In genomic region chr1:45974541-45975269, GRCh38 we compare ENCODE assay signal across 14 cellular contexts.
DNase-seq lines count a peak whose midpoint lies in the region; ATAC-seq, FAIRE-seq and TF ChIP-seq lines count a peak whose summit lies in the region.
"Had no signal": no experiment of that assay in that cellular context is flagged by ENCODE, and none has a peak within 500 bp of the region (broad histone marks: within the 10 kb centered on the region; RNA-seq: fewer than 3 reads in every experiment).

No MANE protein-coding gene starts in this region.

- DNase-seq in DMS79 treated with DMSO at 0.1 percent for 48 hours (lab: John Stamatoyannopoulos, UW) (peak; percentile 66), HPDE6-E6E7 (ENCODE audit: extremely low spot score) (peak; percentile 12), RWPE1 (ENCODE audit: low spot score) (peak; percentile 22), keratinocyte (ENCODE audit: low read depth, low spot score) (peak; percentile 28), NCI-H187 treated with DMSO at 0.1 percent for 48 hours (lab: John Stamatoyannopoulos, UW) (no peak), SIG-M5 (lab: John Stamatoyannopoulos, UW) (no peak), SIG-M5 treated with dmso at 0.1 percent for 504 hours (lab: John Stamatoyannopoulos, UW; ENCODE audit: unreplicated experiment) (no peak)
- DNase-seq: CD4-positive, alpha-beta T cell; heart left ventricle; KBM-7; posterior cingulate gyrus had no signal

- peak overlapping the region; percentile 27 for H3K4me2 ChIP-seq in keratinocyte (ENCODE audit: control insufficient read depth, extremely low read depth, insufficient read depth, low read depth, low read length)

- no peaks in the 10 kb centered on the region for H4K20me1 ChIP-seq in keratinocyte (ENCODE audit: control insufficient read depth, extremely low read depth, insufficient read depth, low read length)

- CTCF ChIA-PET in RWPE1 (lab: Yijun Ruan, JAX): interaction anchor here (0.6 kb wide), 1 partner anchor 56 kb away, joined by 3 read pairs; no protein-coding TSS in a partner anchor

- no peak for TF ChIP-seq CTCF in RWPE1 (conservative IDR thresholded peaks at IDR 0.05; ENCODE audit: low read depth)
- TF ChIP-seq CTCF in keratinocyte (optimal IDR thresholded peaks at IDR 0.05 in 1 of 3, IDR thresholded peaks at IDR 0.05 in 1 of 3, conservative IDR thresholded peaks at IDR 0.05 in 1 of 3; ENCODE audit: extremely low read depth in 1 of 3, insufficient read depth in 2 of 3, low read length in 3 of 3): peak in 1 of 3 experiments; percentile 5

- FAIRE-seq in keratinocyte (lab: Jason Lieb, UNC): peak; percentile 93

- POLR2A ChIA-PET in RWPE1 (lab: Yijun Ruan, JAX; ENCODE audit: low non-redundant PET): no interaction called here

- no peak overlapping the region for H3K9ac ChIP-seq in keratinocyte (ENCODE audit: control insufficient read depth, extremely low read depth, insufficient read depth, low read length)

- peaks cover 3 to 7% of the 10 kb centered on the region in 2 experiments for H3K36me3 ChIP-seq in keratinocyte (ENCODE audit: control insufficient read depth in 2 of 2, extremely low read depth in 1 of 2, insufficient read depth in 2 of 2, low read length in 2 of 2)
- H3K36me3 ChIP-seq: HAP-1 had no signal

- H3K27me3 ChIP-seq in keratinocyte (ENCODE audit: control insufficient read depth, extremely low read depth, insufficient read depth, low read length): no peaks in the 10 kb centered on the region
- H3K27me3 ChIP-seq: heart left ventricle had no signal

- H3K9me3 ChIP-seq in keratinocyte (ENCODE audit: control insufficient read depth, low read depth, low read length): no peaks in the 10 kb centered on the region
- H3K9me3 ChIP-seq: HAP-1, heart left ventricle had no signal

- no peak for ATAC-seq in HG02884 (IDR thresholded peaks at IDR 0.05; ENCODE audit: unreplicated experiment)
- ATAC-seq: heart left ventricle; stimulated activated memory B cell treated with anti-CD40 and anti-IgM and Interleukin-4, amounts not matched to agents 10 μg/mL and 1 μg/mL and 100 μg/mL, for 72 hours had no signal

- H3K27ac ChIP-seq in RWPE1: no peak overlapping the region
- peak overlapping the region; percentile 22 for H3K27ac ChIP-seq in keratinocyte (ENCODE audit: control insufficient read depth, insufficient read depth, low read length)
- H3K27ac ChIP-seq: heart left ventricle had no signal

- peaks cover 10% of the 10 kb centered on the region for H3K4me1 ChIP-seq in keratinocyte (ENCODE audit: control insufficient read depth, extremely low read depth, insufficient read depth, low read length)

- no peak overlapping the region for H2AFZ ChIP-seq in keratinocyte (ENCODE audit: control insufficient read depth, low read length)

- H3K4me3 ChIP-seq in keratinocyte (ENCODE audit: control insufficient read depth in 2 of 3, extremely low read depth in 1 of 3, insufficient read depth in 2 of 3, low read depth in 1 of 3, low read length in 3 of 3): no peak overlapping the region
- H3K4me3 ChIP-seq: HAP-1, heart left ventricle had no signal

- H3K79me2 ChIP-seq in keratinocyte (ENCODE audit: control insufficient read depth, insufficient read depth, low read length): no peaks in the 10 kb centered on the region

- no peaks in the 10 kb centered on the region for H3K9me1 ChIP-seq in keratinocyte (ENCODE audit: control insufficient read depth, extremely low read depth, insufficient read depth, low read length)

- dilution Hi-C loops in keratinocyte (cut with MboI; ENCODE audit: extremely low pct_ligation_motif_present, low sequenced_read_pairs): no loop called here

Comparison
In these comparisons a context has a peak if more than half of its experiments do, and no peak if none do; other contexts are left out.
1. DNase-seq: peak in DMS79 treated with DMSO at 0.1 percent for 48 hours (single experiment), HPDE6-E6E7 (single experiment), RWPE1 (single experiment) and keratinocyte (single experiment); none in NCI-H187 treated with DMSO at 0.1 percent for 48 hours (single experiment), SIG-M5 (single experiment) and SIG-M5 treated with dmso at 0.1 percent for 504 hours (single experiment).